In genomic region chr16:10312784-10313724, GRCh38 we compare ENCODE assay signal across 10 cellular contexts.
A peak's percentile ranks its signal among the peaks of the same experiment; 100 is the strongest.
DNase-seq lines count a peak whose midpoint lies in the region; ATAC-seq and TF ChIP-seq lines count a peak whose summit lies in the region.
"Had no signal": no experiment of that assay in that cellular context is flagged by ENCODE, and none has a peak within 500 bp of the region (broad histone marks: within the 10 kb centered on the region; RNA-seq: fewer than 3 reads in every experiment).

No MANE protein-coding gene starts in this region.

- no TSS peak for BruUV-seq in OCI-LY7 (replicated peaks; lab: Mats Ljungman, UMichigan)

- TF ChIP-seq CTCF in OCI-LY7 (conservative IDR thresholded peaks at IDR 0.05; ENCODE audit: low read length) (no peak), RWPE1 (conservative IDR thresholded peaks at IDR 0.05; ENCODE audit: low read depth) (no peak)

- H3K27ac ChIP-seq in CD4-positive, CD25-positive, alpha-beta regulatory T cell (ENCODE audit: insufficient read depth, low read length, poor library complexity, severe bottlenecking) = no peak overlapping the region
- peak overlapping the region; percentile 72 for H3K27ac ChIP-seq in OCI-LY7 (ENCODE audit: low read depth, low read length, poor library complexity, severe bottlenecking)
- H3K27ac ChIP-seq in RWPE1 = no peak overlapping the region
- H3K27ac ChIP-seq: thyroid gland had no signal

- ATAC-seq in CD4-positive, CD25-positive, alpha-beta regulatory T cell (ENCODE audit: low read depth in 2 of 2) = no peak
- ATAC-seq in GM19372 (IDR thresholded peaks at IDR 0.05; ENCODE audit: low read depth, unreplicated experiment) (peak; percentile 76), HG02973 (IDR thresholded peaks at IDR 0.05; ENCODE audit: unreplicated experiment) (peak; percentile 86)

- peak overlapping the region; percentile 98 for H2AFZ ChIP-seq in OCI-LY7 (ENCODE audit: low read length)

- POLR2A ChIA-PET in OCI-LY7 (lab: Charles Lee) (interaction anchor here (0.5 to 0.7 kb wide), 6 partner anchors 18 to 1538 kb away, joined by 3 read pairs; partner anchors contain the start of gene RSL1D1), RWPE1 (lab: Yijun Ruan, JAX; ENCODE audit: low non-redundant PET) (interaction anchor here (0.6 kb wide), 1 partner anchor 20 kb away, joined by 7 read pairs; no protein-coding TSS in a partner anchor)

- no peaks in the 10 kb centered on the region for H3K27me3 ChIP-seq in CD4-positive, CD25-positive, alpha-beta regulatory T cell (ENCODE audit: control insufficient read depth, insufficient read depth, low read length)
- H3K27me3 ChIP-seq: thyroid gland had no signal

- H3K9me2 ChIP-seq in OCI-LY7 (ENCODE audit: insufficient read depth, low read length) = no peaks in the 10 kb centered on the region

- no peaks in the 10 kb centered on the region for H3K9me3 ChIP-seq in CD4-positive, CD25-positive, alpha-beta regulatory T cell (ENCODE audit: control insufficient read depth in 2 of 2, low read length in 2 of 2)
- H3K9me3 ChIP-seq in OCI-LY7 (ENCODE audit: low read length) = no peaks in the 10 kb centered on the region
- H3K9me3 ChIP-seq: thyroid gland had no signal

- H3K36me3 Mint-ChIP-seq in CD4-positive, CD25-positive, alpha-beta regulatory T cell = no peaks in the 10 kb centered on the region

- no peaks in the 10 kb centered on the region for H3K4me1 ChIP-seq in CD4-positive, CD25-positive, alpha-beta regulatory T cell (ENCODE audit: control insufficient read depth, insufficient read depth, low read length, poor library complexity, severe bottlenecking)
- peaks cover 28% of the 10 kb centered on the region for H3K4me1 ChIP-seq in OCI-LY7 (ENCODE audit: insufficient read depth, low read length, poor library complexity, severe bottlenecking)
- H3K4me1 ChIP-seq: thyroid gland had no signal

- CTCF ChIA-PET in OCI-LY7 (lab: Charles Lee; ENCODE audit: unreplicated experiment) = no interaction called here
- CTCF ChIA-PET in RWPE1 (lab: Yijun Ruan, JAX) = no interaction called here

- no peak overlapping the region for H3K4me3 Mint-ChIP-seq in CD4-positive, CD25-positive, alpha-beta regulatory T cell

- H3K36me3 ChIP-seq in CD4-positive, CD25-positive, alpha-beta regulatory T cell (ENCODE audit: control insufficient read depth, insufficient read depth, low read length) = no peaks in the 10 kb centered on the region
- no peaks in the 10 kb centered on the region for H3K36me3 ChIP-seq in OCI-LY7 (ENCODE audit: insufficient read depth, low read length)
- H3K36me3 ChIP-seq: thyroid gland had no signal

- H3K79me2 ChIP-seq in OCI-LY7 (ENCODE audit: insufficient read depth, low read depth, low read length) = no peaks in the 10 kb centered on the region

- H3K9me3 Mint-ChIP-seq in CD4-positive, CD25-positive, alpha-beta regulatory T cell = peaks cover 0 to 1% (median 0%) of the 10 kb centered on the region in 7 donors

- H3K4me1 Mint-ChIP-seq in CD4-positive, CD25-positive, alpha-beta regulatory T cell = peaks cover 4 to 12% (median 6%) of the 10 kb centered on the region in 4 donors

- intact Hi-C loops in OCI-LY7 (cut with micrococcal nuclease; ENCODE audit: unreplicated experiment) = loop anchor here (1.0 to 5.0 kb wide), 3 partner anchors 56 to 424 kb away; no protein-coding TSS in a partner anchor
- intact Hi-C loops in head of caudate nucleus (cut with DNase I) = no loop called here

- H3K27me3 Mint-ChIP-seq in CD4-positive, CD25-positive, alpha-beta regulatory T cell = peaks cover 7% of the 10 kb centered on the region

- no peak for DNase-seq in CD4-positive, CD25-positive, alpha-beta regulatory T cell
- DNase-seq in OCI-LY7 (ENCODE audit: low spot score) (peak; percentile 81), head of caudate nucleus (no peak), NCI-H2227 treated with DMSO at 0.1 percent for 48 hours (lab: John Stamatoyannopoulos, UW) (no peak), NCI-H146 treated with DMSO at 0.1 percent for 48 hours (lab: John Stamatoyannopoulos, UW; ENCODE audit: unreplicated experiment) (no peak), RWPE1 (ENCODE audit: low spot score) (no peak)
- DNase-seq: cerebellar nuclear complex had no signal

- H4K20me1 ChIP-seq in OCI-LY7 (ENCODE audit: insufficient read depth, low read length) = no peaks in the 10 kb centered on the region

- H3K27ac Mint-ChIP-seq in CD4-positive, CD25-positive, alpha-beta regulatory T cell = peak overlapping the region in 2 of 3 donors; percentile 6 to 73

- peak overlapping the region; percentile 77 for H3K4me2 ChIP-seq in OCI-LY7 (ENCODE audit: low read length)

- no peak overlapping the region for H3K4me3 ChIP-seq in CD4-positive, CD25-positive, alpha-beta regulatory T cell (ENCODE audit: low read depth, low read length)
- H3K4me3 ChIP-seq in OCI-LY7 (ENCODE audit: low read depth, low read length, poor library complexity, severe bottlenecking) = peak overlapping the region; percentile 36
- H3K4me3 ChIP-seq: thyroid gland had no signal

Comparison
In these comparisons a context has a peak if more than half of its experiments do, and no peak if none do; other contexts are left out.
1. ATAC-seq: peak in GM19372 (single experiment) and HG02973 (single experiment); none in CD4-positive, CD25-positive, alpha-beta regulatory T cell (0 of 2).